ENCODE assay signal across 9 cellular contexts in the genomic region with DNA sequence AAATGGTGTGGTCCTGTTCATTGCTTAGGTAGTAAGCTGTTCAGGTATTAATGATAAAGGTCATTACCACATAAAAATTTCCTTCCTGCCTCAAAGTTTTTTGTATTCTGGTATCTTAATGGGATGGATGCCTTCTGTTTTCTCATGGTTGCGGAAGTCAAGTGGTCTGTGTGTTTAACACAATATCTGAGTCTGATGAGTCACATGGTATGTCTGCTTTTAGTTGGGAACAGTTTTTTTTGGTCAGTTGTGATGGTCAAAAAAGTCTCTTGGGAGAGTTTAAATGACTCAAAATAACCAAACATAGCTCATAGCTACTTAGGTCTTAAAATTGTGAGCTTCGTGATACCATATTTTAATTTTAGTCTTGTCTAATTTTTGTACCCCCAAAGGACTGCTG. TPM values are rescaled to one million over a fixed set of nuclear protein-coding genes. Genes with fewer than 3 reads are reported as not detected.
DNase-seq lines count a peak whose midpoint lies in the region; ATAC-seq, FAIRE-seq and TF ChIP-seq lines count a peak whose summit lies in the region.
"Had no signal": no experiment of that assay in that cellular context is flagged by ENCODE, and none has a peak within 500 bp of the region (broad histone marks: within the 10 kb centered on the region; RNA-seq: fewer than 3 reads in every experiment).

No MANE protein-coding gene starts in this region.

- no peak overlapping the region for H3K4me3 ChIP-seq in stomach
- H3K4me3 ChIP-seq in MG63: no peak overlapping the region

- no peak for TF ChIP-seq POLR2A in stomach (IDR thresholded peaks at IDR 0.05)

- H3K27me3 ChIP-seq in stomach (no peaks in the 10 kb centered on the region), MG63 (no peaks in the 10 kb centered on the region)

- H3K27ac ChIP-seq in stomach: peak overlapping the region in 4 of 5 donors; percentile 9 to 56 (median 34)

- WGBS in stomach, 5 donors: 67 to 85% (median 74%) methylated on average over 2 of the region's 2 CpGs

- TF ChIP-seq CTCF in stomach (IDR thresholded peaks at IDR 0.05): no peak
- TF ChIP-seq CTCF in D721Med (IDR thresholded peaks at IDR 0.05; ENCODE audit: insufficient read depth, missing control alignments): no peak

- DNase-seq in fibroblast of gingiva (ENCODE audit: low read depth): peak; percentile 64
- no peak for DNase-seq in stomach
- DNase-seq in MG63: no peak
- no peak for DNase-seq in D721Med (ENCODE audit: insufficient read length, low spot score)
- DNase-seq in stimulated activated CD4-positive, alpha-beta T cell treated with anti-CD3 and anti-CD28 coated beads, Interleukin-4, amount 100 ng/mL, for 4 hours: no peak
- DNase-seq: NCI-H2171 treated with DMSO at 0.1 percent for 48 hours had no signal

- no peak for TF ChIP-seq EP300 in stomach (IDR thresholded peaks at IDR 0.05)

- peak; percentile 59 for ATAC-seq in GM18870 (IDR thresholded peaks at IDR 0.05; ENCODE audit: unreplicated experiment)
- peak; percentile 50 for ATAC-seq in HG03175 (IDR thresholded peaks at IDR 0.05; ENCODE audit: unreplicated experiment)
- ATAC-seq in GM19467 (IDR thresholded peaks at IDR 0.05; ENCODE audit: unreplicated experiment): no peak

- H3K36me3 ChIP-seq in stomach: no peaks in the 10 kb centered on the region
- H3K36me3 ChIP-seq in MG63: no peaks in the 10 kb centered on the region

- H3K4me1 ChIP-seq in stomach: peaks cover 0 to 69% (median 36%) of the 10 kb centered on the region in 4 donors

- intact Hi-C loops in stomach (cut with DNase I; ENCODE audit: low total_unique reads): no loop called here

- H3K9me3 ChIP-seq in stomach (no peaks in the 10 kb centered on the region), MG63 (no peaks in the 10 kb centered on the region)

- no peak for FAIRE-seq in D721Med (lab: Jason Lieb, UNC)

RNA-seq across cellular contexts. Expression of gene STK38L, which starts 40.7 kb away (rescaled TPM):
- total RNA-seq in stomach: 100 to 1,000 TPM in 1 of 5 donors, 10 to 100 TPM in 4; 21.7 to 118 (median 47.8) TPM
- 10 to 100 TPM in 2 of 3 donors, 1 to 10 TPM in 1; 8.5 to 16.3 (median 12.1) TPM for polyA plus RNA-seq in stomach
- total RNA-seq in MG63 (2014; rRNA removed; shearing (Covaris generic); ENCODE audit: low replicate concordance): 4.1 and 22.4 TPM in 2 replicates

RNA-seq across cellular contexts. Expression of gene BMAL2, which starts 47.9 kb away (rescaled TPM):
- 10 to 100 TPM in 2 of 5 donors, 1 to 10 TPM in 3; 3.8 to 23.7 (median 8.9) TPM for total RNA-seq in stomach
- polyA plus RNA-seq in stomach: 10 to 100 TPM in 2 of 3 donors, 1 to 10 TPM in 1; 6.7 to 34.4 (median 12.3) TPM
- 17.4 TPM in 2 replicates for total RNA-seq in MG63 (2014; rRNA removed; shearing (Covaris generic); ENCODE audit: low replicate concordance)
